In the genomic region with DNA sequence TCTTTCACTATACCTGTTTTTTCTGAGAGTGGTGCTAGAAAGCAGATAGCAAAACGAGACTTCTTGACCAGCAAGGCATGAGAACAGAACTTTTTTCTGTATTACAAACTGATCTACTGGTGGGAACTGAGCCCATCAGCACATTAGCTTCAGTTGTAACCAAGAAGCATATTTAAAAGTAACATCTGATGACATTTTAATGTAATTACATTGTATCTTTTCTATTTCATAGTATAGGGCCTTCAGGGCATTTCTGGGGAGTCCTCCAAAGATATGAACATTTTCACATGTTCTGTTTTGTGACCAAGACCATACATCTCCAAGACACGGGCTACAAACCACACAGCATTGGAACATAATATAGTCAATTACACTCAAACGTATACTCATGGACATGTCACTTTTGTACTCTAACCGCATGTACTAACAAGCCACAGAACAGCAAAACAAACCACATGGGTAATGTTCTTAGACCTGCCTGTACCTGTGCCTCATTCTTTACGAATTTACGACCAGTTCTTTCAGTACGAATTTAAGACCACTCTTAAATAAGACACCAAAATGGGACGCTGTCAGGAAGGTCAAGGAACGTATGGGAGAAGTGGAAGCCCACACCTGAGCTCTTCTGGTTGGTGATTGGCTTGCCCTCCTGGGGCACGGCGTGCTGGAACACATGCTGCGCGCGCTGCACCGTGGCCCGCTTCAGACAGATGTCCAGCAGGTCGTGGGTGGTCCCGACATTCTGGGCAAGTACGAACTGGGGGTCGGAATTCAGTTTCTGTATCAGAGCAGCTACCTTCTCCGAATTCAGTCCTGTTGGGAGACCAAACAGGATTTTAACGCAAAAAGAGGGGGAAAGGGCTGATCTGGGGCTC, we compare ENCODE assay signal across 8 cellular contexts. TPM values are rescaled to one million over a fixed set of nuclear protein-coding genes. Genes with fewer than 3 reads are reported as not detected.
A peak's percentile ranks its signal among the peaks of the same experiment; 100 is the strongest.
DNase-seq lines count a peak whose midpoint lies in the region; ATAC-seq and TF ChIP-seq lines count a peak whose summit lies in the region.

No MANE protein-coding gene starts in this region.

- peaks cover 23% of the 10 kb centered on the region for H3K4me1 Mint-ChIP-seq in activated CD4-positive, alpha-beta T cell treated with anti-CD3 and anti-CD28 coated beads, Interleukin-2, amount 10 ng/mL, durations not matched to agents 7 days and 5 days

- CTCF ChIA-PET in activated CD4-positive, alpha-beta T cell treated with anti-CD3 and anti-CD28 coated beads, Interleukin-2, amount 10 ng/mL, durations not matched to agents 7 days and 5 days (lab: Charles Lee), result interaction anchor here (0.9 to 1.9 kb wide), 4 partner anchors 16 to 310 kb away, joined by 3 to 6 read pairs (median 4); no protein-coding TSS in a partner anchor

- peak overlapping the region; percentile 93 for H3K27ac Mint-ChIP-seq in activated CD4-positive, alpha-beta T cell treated with anti-CD3 and anti-CD28 coated beads, Interleukin-2, amount 10 ng/mL, durations not matched to agents 7 days and 5 days

- H3K36me3 ChIP-seq in endocrine pancreas (ENCODE audit: control insufficient read depth, insufficient read depth, low read length), result no peaks in the 10 kb centered on the region
- H3K36me3 ChIP-seq in stomach, result peaks cover 19 to 34% (median 26%) of the 10 kb centered on the region in 4 donors

- 2 to 6% (median 3%) methylated on average over 12 to 22 of the region's 22 CpGs for WGBS in stomach, 5 donors

- TF ChIP-seq CTCF in stomach (IDR thresholded peaks at IDR 0.05), result no peak

- H3K9me3 Mint-ChIP-seq in activated CD4-positive, alpha-beta T cell treated with anti-CD3 and anti-CD28 coated beads, Interleukin-2, amount 10 ng/mL, durations not matched to agents 7 days and 5 days, result no peaks in the 10 kb centered on the region

- no peak for TF ChIP-seq EP300 in stomach (IDR thresholded peaks at IDR 0.05)

- no peaks in the 10 kb centered on the region for H3K27me3 Mint-ChIP-seq in activated CD4-positive, alpha-beta T cell treated with anti-CD3 and anti-CD28 coated beads, Interleukin-2, amount 10 ng/mL, durations not matched to agents 7 days and 5 days

- H3K4me3 ChIP-seq in endocrine pancreas (ENCODE audit: control insufficient read depth, insufficient read depth, low read length) (peak overlapping the region; percentile 84), mononuclear cell (ENCODE audit: low read length) (peak overlapping the region; percentile 82), stomach (peak overlapping the region; percentile 87 to 100 (median 94))

- H3K9me3 ChIP-seq in endocrine pancreas (ENCODE audit: control insufficient read depth, low read length) (no peaks in the 10 kb centered on the region), mononuclear cell (ENCODE audit: low read depth, low read length) (no peaks in the 10 kb centered on the region), stomach (no peaks in the 10 kb centered on the region)

- peak overlapping the region; percentile 90 for H3K9ac ChIP-seq in endocrine pancreas (ENCODE audit: control insufficient read depth, insufficient read depth, low read length)

- peak overlapping the region; percentile 92 for H3K4me3 Mint-ChIP-seq in activated CD4-positive, alpha-beta T cell treated with anti-CD3 and anti-CD28 coated beads, Interleukin-2, amount 10 ng/mL, durations not matched to agents 7 days and 5 days

- no peak for TF ChIP-seq POLR2A in stomach (IDR thresholded peaks at IDR 0.05)

- POLR2A ChIA-PET in activated CD4-positive, alpha-beta T cell treated with anti-CD3 and anti-CD28 coated beads, Interleukin-2, amount 10 ng/mL, durations not matched to agents 7 days and 5 days (lab: Charles Lee), result interaction anchor here (0.6 kb wide), 1 partner anchor 118 kb away, joined by 4 read pairs; no protein-coding TSS in a partner anchor

- peak overlapping the region; percentile 33 to 87 (median 83) for H3K27ac ChIP-seq in stomach

- H3K27me3 ChIP-seq in endocrine pancreas (ENCODE audit: control insufficient read depth, insufficient read depth, low read length), result no peaks in the 10 kb centered on the region
- peaks cover 4% of the 10 kb centered on the region for H3K27me3 ChIP-seq in mononuclear cell (ENCODE audit: insufficient read depth, low read length)
- no peaks in the 10 kb centered on the region for H3K27me3 ChIP-seq in stomach

- peaks cover 11% of the 10 kb centered on the region for H3K4me1 ChIP-seq in endocrine pancreas (ENCODE audit: control insufficient read depth, insufficient read depth, low read length)
- peaks cover 15% of the 10 kb centered on the region for H3K4me1 ChIP-seq in mononuclear cell (ENCODE audit: insufficient read depth, low read length)
- H3K4me1 ChIP-seq in stomach, result peaks cover 8 to 22% (median 12%) of the 10 kb centered on the region in 4 donors

- peaks cover 26% of the 10 kb centered on the region for H3K36me3 Mint-ChIP-seq in activated CD4-positive, alpha-beta T cell treated with anti-CD3 and anti-CD28 coated beads, Interleukin-2, amount 10 ng/mL, durations not matched to agents 7 days and 5 days (ENCODE audit: low read depth)

- intact Hi-C loops in stomach (cut with DNase I; ENCODE audit: low total_unique reads), result no loop called here

- DNase-seq in D341Med (ENCODE audit: low spot score), result peak; percentile 82
- peak; percentile 11 for DNase-seq in NCI-H1105 (lab: John Stamatoyannopoulos, UW)
- DNase-seq in activated CD4-positive, alpha-beta T cell treated with anti-CD3 and anti-CD28 coated beads, Interleukin-2, amount 10 ng/mL, durations not matched to agents 7 days and 5 days, result peak; percentile 28
- peak; percentile 50 for DNase-seq in stomach

- ATAC-seq in GM21515 (IDR thresholded peaks at IDR 0.05; ENCODE audit: unreplicated experiment), result peak; percentile 48
- no peak for ATAC-seq in HG02884 (IDR thresholded peaks at IDR 0.05; ENCODE audit: unreplicated experiment)

RNA-seq across cellular contexts. Expression of a gene that starts 0.8 kb away (rescaled TPM):
- total RNA-seq in activated CD4-positive, alpha-beta T cell treated with anti-CD3 and anti-CD28 coated beads, Interleukin-2, amount 10 ng/mL, durations not matched to agents 7 days and 5 days, result 10 to 100 TPM; 47.0 to 52.7 TPM
- total RNA-seq in mononuclear cell, result 29.0 TPM
- total RNA-seq in stomach, result 10 to 100 TPM in 3 of 5 donors, 1 to 10 TPM in 1, not detected in 1; 5.4 to 32.4 (median 28.4) TPM
- polyA plus RNA-seq in stomach, result 10 to 100 TPM; 12.8 to 14.7 (median 14.4) TPM

RNA-seq across cellular contexts. Expression of a gene that starts 42.9 kb away (rescaled TPM):
- total RNA-seq in activated CD4-positive, alpha-beta T cell treated with anti-CD3 and anti-CD28 coated beads, Interleukin-2, amount 10 ng/mL, durations not matched to agents 7 days and 5 days, result not detected
- total RNA-seq in mononuclear cell (not detected), stomach (1 to 10 TPM in 1 of 5 donors, not detected in 4; 1.1 TPM)
- polyA plus RNA-seq in stomach, result not detected

RNA-seq across cellular contexts. Expression of a gene that starts 55.4 kb away (rescaled TPM):
- under 1 TPM in 1 of 2 experiments, not detected in 1; 0.12 TPM for total RNA-seq in activated CD4-positive, alpha-beta T cell treated with anti-CD3 and anti-CD28 coated beads, Interleukin-2, amount 10 ng/mL, durations not matched to agents 7 days and 5 days
- total RNA-seq in mononuclear cell, result 1.4 TPM
- under 1 TPM in 1 of 5 donors, not detected in 4; 0.18 TPM for total RNA-seq in stomach
- under 1 TPM in 1 of 3 donors, not detected in 2; 0.55 TPM for polyA plus RNA-seq in stomach

Comparison
In these comparisons a context has a peak if more than half of its experiments do, and no peak if none do; other contexts are left out.
1. DNase-seq: peak in every context shown above with its lines; median percentile 82 in D341Med; 50 in stomach; 28 in activated CD4-positive, alpha-beta T cell treated with anti-CD3 and anti-CD28 coated beads, Interleukin-2, amount 10 ng/mL, durations not matched to agents 7 days and 5 days; 11 in NCI-H1105.